In genomic region chr15:91246998-91247397, GRCh38 we compare ENCODE assay signal across 6 cellular contexts.
"Had no signal": no experiment of that assay in that cellular context is flagged by ENCODE, and none has a peak within 500 bp of the region (broad histone marks: within the 10 kb centered on the region; RNA-seq: fewer than 3 reads in every experiment).

No MANE protein-coding gene starts in this region.

- H2AFZ ChIP-seq: GM23248 had no signal

- H3K27ac ChIP-seq: GM23248 had no signal

- H3K4me3 ChIP-seq: GM23248, HAP-1, K562 had no signal

- H3K4me1 ChIP-seq: HAP-1 had no signal

- H3K36me3 ChIP-seq: HAP-1 had no signal

- DNase-seq: GOT3, HFFc6 had no signal

- H3K9ac ChIP-seq: GM23248 had no signal

- H3K9me3 ChIP-seq: HAP-1 had no signal

- FAIRE-seq: HTR-8/SVneo had no signal
